ENCODE assay signal across 8 cellular contexts in the genomic region with DNA sequence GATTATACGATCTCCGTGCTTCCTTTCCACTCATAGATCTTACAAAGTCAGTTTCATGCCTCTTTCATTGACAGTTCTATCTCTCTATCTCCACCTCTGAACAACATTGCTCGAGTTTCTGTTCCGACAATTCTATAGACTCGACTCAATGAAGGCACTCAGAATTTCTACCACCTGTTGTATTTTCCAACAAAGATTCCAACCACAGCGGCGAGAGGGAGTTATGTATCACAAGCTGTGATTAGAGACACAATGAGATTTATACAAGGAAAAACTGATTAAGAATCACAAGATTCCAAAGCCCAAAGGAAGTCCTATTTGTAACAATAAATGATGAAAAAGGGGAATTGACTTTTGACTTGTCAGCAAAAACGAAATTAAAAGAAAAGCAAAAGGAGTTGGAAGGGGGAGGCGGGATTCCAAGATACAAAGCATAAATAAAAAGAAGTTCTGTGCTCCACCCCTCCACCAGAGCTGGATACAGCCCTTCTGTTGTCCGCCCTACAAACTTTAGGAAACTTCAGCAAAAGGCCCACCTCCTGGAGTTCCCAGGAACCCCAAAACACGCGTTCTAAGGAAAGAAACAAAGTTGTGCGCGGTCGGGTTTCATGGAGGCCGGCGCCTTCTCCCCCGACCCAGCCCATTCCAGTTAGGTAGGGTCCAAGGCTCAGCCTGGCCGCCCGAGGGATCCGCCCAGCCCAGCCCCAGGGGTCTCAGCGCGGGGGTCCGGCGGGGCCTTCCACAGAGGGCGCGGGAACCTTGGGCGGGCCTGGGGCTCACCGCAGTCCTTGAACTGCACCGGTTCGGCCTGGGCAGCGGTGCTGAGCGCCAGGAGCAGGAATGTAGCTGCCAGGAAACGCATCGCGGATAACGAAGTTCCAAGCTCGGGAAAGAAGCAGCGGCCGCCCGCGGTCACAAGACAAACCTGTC. TPM values are rescaled to one million over a fixed set of nuclear protein-coding genes. Genes with fewer than 3 reads are reported as not detected.
DNase-seq lines count a peak whose midpoint lies in the region; ATAC-seq and TF ChIP-seq lines count a peak whose summit lies in the region.

A gene (minus strand): TSS at position 893 of the 930 bp plus-strand sequence. CDS start 31 bp downstream, at position 862.

- H3K27ac ChIP-seq in MM.1S (ENCODE audit: low read length) (peak within 1 kb of the TSS; percentile 25; the same call in 1 of the 2 replicates), cingulate gyrus (ENCODE audit: low read depth, low read length) (peak within 1 kb of the TSS; percentile 83)

- no peak within 1 kb of the TSS for H3K4me3 Mint-ChIP-seq in Calu3 (ENCODE audit: low read depth, unreplicated experiment)
- H3K4me3 Mint-ChIP-seq in type B pancreatic cell = no peak within 1 kb of the TSS

- H3K9ac ChIP-seq in MM.1S (ENCODE audit: low read length) = peak within 1 kb of the TSS; percentile 70

- H3K9me2 ChIP-seq in MM.1S (replicated peaks; ENCODE audit: insufficient read depth, low read length) = no peaks in the 10 kb centered on the region

- DNase-seq in Calu3 = no peak
- DNase-seq in MM.1S = no peak
- peak; percentile 53 for DNase-seq in medulla oblongata (ENCODE audit: extremely low spot score)
- DNase-seq in type B pancreatic cell (ENCODE audit: extremely low spot score, unreplicated experiment) = no peak
- no peak for DNase-seq in activated gamma-delta T cell treated with Interleukin-2 at 50 U/mL for 16 hours
- DNase-seq in SW480 (ENCODE audit: low spot score) = no peak

- 0 out of 2 replicates have a peak, but pooled peaks cover 5% of the 10 kb centered on the region for H3K4me1 ChIP-seq in MM.1S (ENCODE audit: low read length)

- H3K27me3 Mint-ChIP-seq in Calu3 (ENCODE audit: unreplicated experiment) (no peaks in the 10 kb centered on the region), type B pancreatic cell (no peaks in the 10 kb centered on the region)

- H3K9me3 ChIP-seq in MM.1S (replicated peaks; ENCODE audit: insufficient read depth, low read length) = no peaks in the 10 kb centered on the region

- H4K20me1 ChIP-seq in MM.1S (ENCODE audit: insufficient read depth, low read length) = no peaks in the 10 kb centered on the region

- H3K27me3 ChIP-seq in MM.1S (replicated peaks; ENCODE audit: insufficient read depth, low read length) = no peaks in the 10 kb centered on the region

- peaks cover 5% of the 10 kb centered on the region; the same call in 1 of the 2 replicates for H3F3A ChIP-seq in MM.1S (ENCODE audit: insufficient read depth, low read length)

- peak within 1 kb of the TSS; percentile 74 for H3K4me2 ChIP-seq in MM.1S (ENCODE audit: low read depth, low read length)

- peaks cover 13% of the 10 kb centered on the region for H3K79me2 ChIP-seq in MM.1S (ENCODE audit: low read length)

- H3K36me3 ChIP-seq in MM.1S (replicated peaks; ENCODE audit: insufficient read depth, low read length) = no peaks in the 10 kb centered on the region

- H3K27ac Mint-ChIP-seq in Calu3 (ENCODE audit: unreplicated experiment) (peak within 1 kb of the TSS; percentile 86), type B pancreatic cell (peak within 1 kb of the TSS; percentile 57)

- H2AFZ ChIP-seq in MM.1S (ENCODE audit: low read length) = peak within 1 kb of the TSS; percentile 89

- BruUV-seq in Calu3 (replicated peaks; lab: Mats Ljungman, UMichigan) = TSS peak; percentile 68

- peak within 1 kb of the TSS; percentile 85 for H3K4me3 ChIP-seq in MM.1S (ENCODE audit: low read length)

- CTCF ChIA-PET in Calu3 (lab: Charles Lee) = interaction anchor here (1.0 to 2.1 kb wide), 7 partner anchors 11 to 123 kb away, joined by 3 to 15 read pairs (median 5); no protein-coding TSS in a partner anchor

- no peaks in the 10 kb centered on the region for H3K9me3 Mint-ChIP-seq in Calu3 (ENCODE audit: low read depth, unreplicated experiment)
- no peaks in the 10 kb centered on the region for H3K9me3 Mint-ChIP-seq in type B pancreatic cell

- H3K4me1 Mint-ChIP-seq in Calu3 (ENCODE audit: low read depth, unreplicated experiment) = peaks cover 40% of the 10 kb centered on the region
- H3K4me1 Mint-ChIP-seq in type B pancreatic cell (ENCODE audit: unreplicated experiment) = peaks cover 6% of the 10 kb centered on the region

- TF ChIP-seq CTCF in Calu3 (IDR thresholded peaks at IDR 0.05; ENCODE audit: unreplicated experiment) (no peak), MM.1S (IDR thresholded peaks at IDR 0.05; ENCODE audit: low read length) (no peak), type B pancreatic cell (conservative IDR thresholded peaks at IDR 0.05) (no peak)

- peak; percentile 16 for ATAC-seq in GM21723 (IDR thresholded peaks at IDR 0.05; ENCODE audit: unreplicated experiment)

- no peaks in the 10 kb centered on the region for H3K36me3 Mint-ChIP-seq in Calu3 (ENCODE audit: insufficient read depth, unreplicated experiment)
- no peaks in the 10 kb centered on the region for H3K36me3 Mint-ChIP-seq in type B pancreatic cell

- intact Hi-C loops in Calu3 (cut with micrococcal nuclease; ENCODE audit: unreplicated experiment) = loop anchor here (5.0 kb wide), 2 partner anchors 125 to 130 kb away; no protein-coding TSS in a partner anchor

RNA-seq across cellular contexts. Expression of the gene that starts here (rescaled TPM):
- total RNA-seq in Calu3 (2022) (122 and 142 TPM in 2 replicates), type B pancreatic cell (ENCODE audit: low replicate concordance) (165 and 409 TPM in 2 replicates)
